Comparison of ENCODE assay signal across 16 cellular contexts in the genomic region with DNA sequence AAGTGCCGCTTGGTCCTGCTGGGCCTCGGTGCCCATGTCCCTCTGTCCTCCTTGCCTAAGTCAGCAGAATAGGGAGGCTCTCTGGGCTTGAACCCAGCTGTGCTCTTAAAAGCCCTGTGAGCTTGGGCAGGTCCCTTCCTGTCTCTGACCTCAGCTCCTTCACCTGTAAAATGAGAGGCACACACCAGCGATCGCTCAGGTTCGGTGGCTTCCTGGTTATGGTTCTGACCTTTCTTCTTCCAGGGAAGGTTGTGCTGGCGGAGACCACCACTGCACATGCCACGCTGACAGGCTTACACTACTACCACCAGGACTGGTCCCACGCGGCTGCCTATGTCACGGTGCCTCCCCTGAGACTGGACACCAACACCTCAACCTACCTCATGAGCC.
"Had no signal": no experiment of that assay in that cellular context is flagged by ENCODE, and none has a peak within 500 bp of the region (broad histone marks: within the 10 kb centered on the region; RNA-seq: fewer than 3 reads in every experiment).

No MANE protein-coding gene starts in this region.

- DNase-seq: effector memory CD8-positive, alpha-beta T cell; esophagus squamous epithelium; foreskin fibroblast; kidney glomerular epithelial cell; nephron progenitor cell; ovary; stimulated activated CD4-positive, alpha-beta T cell treated with anti-CD3 and anti-CD28 coated beads, Interleukin-2, amount 100 ng/mL, for 48 hours; stimulated activated naive CD8-positive, alpha-beta T cell treated with anti-CD3 and anti-CD28 coated beads, Interleukin-15, Interleukin-2, amounts not matched to agents 100 U/mL and 50 U/mL, for 24 hours; thyroid gland; uterus had no signal

- H3K36me3 Mint-ChIP-seq: naive thymus-derived CD4-positive, alpha-beta T cell; type B pancreatic cell had no signal

- H3K4me2 ChIP-seq: hepatocyte, smooth muscle cell had no signal

- H3K27me3 Mint-ChIP-seq: type B pancreatic cell had no signal

- H3K4me3 Mint-ChIP-seq: effector memory CD8-positive, alpha-beta T cell; naive thymus-derived CD4-positive, alpha-beta T cell; nephron progenitor cell; type B pancreatic cell had no signal

- H3K9me3 ChIP-seq: esophagus squamous epithelium, ovary, right atrium auricular region, suprapubic skin, thyroid gland, uterus had no signal

- H3K27me3 ChIP-seq: hepatocyte, ovary, right atrium auricular region, thyroid gland, uterus had no signal

- H3K4me3 ChIP-seq: esophagus squamous epithelium, hepatocyte, ovary, right atrium auricular region, smooth muscle cell, suprapubic skin, thyroid gland, uterus had no signal

- H3K36me3 ChIP-seq: esophagus squamous epithelium, ovary, right atrium auricular region, suprapubic skin, thyroid gland, uterus had no signal

- H3K27ac ChIP-seq: esophagus squamous epithelium, hepatocyte, ovary, right atrium auricular region, suprapubic skin, thyroid gland, uterus had no signal

- H3K4me1 ChIP-seq: esophagus squamous epithelium, right atrium auricular region, suprapubic skin, thyroid gland, uterus had no signal

- H3K79me2 ChIP-seq: hepatocyte had no signal

- ATAC-seq: effector memory CD8-positive, alpha-beta T cell; naive thymus-derived CD4-positive, alpha-beta T cell; stimulated activated naive CD8-positive, alpha-beta T cell treated with anti-CD3 and anti-CD28 coated beads, Interleukin-15, Interleukin-2, amounts not matched to agents 100 U/mL and 50 U/mL, for 24 hours had no signal

- H3K4me1 Mint-ChIP-seq: naive thymus-derived CD4-positive, alpha-beta T cell had no signal

- H3K27ac Mint-ChIP-seq: effector memory CD8-positive, alpha-beta T cell; naive thymus-derived CD4-positive, alpha-beta T cell; type B pancreatic cell had no signal

- H3K9me3 Mint-ChIP-seq: effector memory CD8-positive, alpha-beta T cell; naive thymus-derived CD4-positive, alpha-beta T cell; nephron progenitor cell; type B pancreatic cell had no signal
